ENCODE assay signal across 16 cellular contexts in genomic region chr11:7485136-7485853, GRCh38. TPM values are rescaled to one million over a fixed set of nuclear protein-coding genes. Genes with fewer than 3 reads are reported as not detected.
DNase-seq lines count a peak whose midpoint lies in the region; ATAC-seq and TF ChIP-seq lines count a peak whose summit lies in the region.
"Had no signal": no experiment of that assay in that cellular context is flagged by ENCODE, and none has a peak within 500 bp of the region (broad histone marks: within the 10 kb centered on the region; RNA-seq: fewer than 3 reads in every experiment).

OLFML1 (plus strand) TSS chr11:7485506; CDS start chr11:7485876, 370 bp downstream.

- no peaks in the 10 kb centered on the region for H3K9me3 ChIP-seq in transverse colon

- H3K4me3 ChIP-seq in transverse colon, result peak within 1 kb of the TSS in 3 of 4 donors; percentile 2 to 32 (median 16)

- no peaks in the 10 kb centered on the region for H3K27me3 Mint-ChIP-seq in nephron (ENCODE audit: low read depth)
- H3K27me3 Mint-ChIP-seq: activated T-cell treated with anti-CD3 and anti-CD28 coated beads, Interleukin-2, amount 50 U/mL, for 24 hours; stimulated activated naive CD8-positive, alpha-beta T cell treated with anti-CD3 and anti-CD28 coated beads, Interleukin-15, Interleukin-2, amounts not matched to agents 100 ng/mL and 50 ng/mL, for 24 hours had no signal

- H3K4me1 ChIP-seq in transverse colon, result no peaks in the 10 kb centered on the region

- 68% methylated on average over 2 to 10 of the region's 10 CpGs for WGBS in transverse colon (ENCODE audit: low coverage in 1 of 2), 2 donors

- no peaks in the 10 kb centered on the region for H3K9me3 Mint-ChIP-seq in nephron
- H3K9me3 Mint-ChIP-seq: activated T-cell treated with anti-CD3 and anti-CD28 coated beads, Interleukin-2, amount 50 U/mL, for 24 hours; stimulated activated naive CD8-positive, alpha-beta T cell treated with anti-CD3 and anti-CD28 coated beads, Interleukin-15, Interleukin-2, amounts not matched to agents 100 ng/mL and 50 ng/mL, for 24 hours had no signal

- in situ Hi-C loops in transverse colon (cut with MboI; ENCODE audit: low pct_ligation_motif_present in 1 of 4, low pct_unique_long_range_greater_than_20kb in 1 of 4, low sequenced_read_pairs in 3 of 4), result no loop called here

- no peaks in the 10 kb centered on the region for H3K36me3 ChIP-seq in transverse colon

- H3K27ac ChIP-seq in RWPE1 (peak within 1 kb of the TSS; percentile 13; the same call in 1 of the 2 replicates), transverse colon (peak within 1 kb of the TSS; percentile 29 to 70 (median 58))
- H3K27ac ChIP-seq: VCaP had no signal

- no peak for TF ChIP-seq CTCF in RWPE1 (conservative IDR thresholded peaks at IDR 0.05; ENCODE audit: low read depth)
- TF ChIP-seq CTCF in nephron (IDR thresholded peaks at IDR 0.05; ENCODE audit: unreplicated experiment in 3 of 3), result no peak
- no peak for TF ChIP-seq CTCF in transverse colon (IDR thresholded peaks at IDR 0.05)

- CTCF ChIA-PET in RWPE1 (lab: Yijun Ruan, JAX), result no interaction called here

- no peak for TF ChIP-seq POLR2A in transverse colon (IDR thresholded peaks at IDR 0.05)

- DNase-seq in RWPE1 (ENCODE audit: low spot score) (no peak), Right ventricle myocardium superior (peak; percentile 59), transverse colon (no peak), left colon (no peak), DMS 273 treated with DMSO at 0.1 percent for 48 hours (lab: John Stamatoyannopoulos, UW) (no peak), NCI-H2029 treated with DMSO at 0.1 percent for 48 hours (lab: John Stamatoyannopoulos, UW) (no peak)
- no peak for DNase-seq in activated CD4-positive, CD25-positive, alpha-beta regulatory T cell (lab: John Stamatoyannopoulos, UW)
- DNase-seq: activated T-cell treated with anti-CD3 and anti-CD28 coated beads, Interleukin-2, amount 50 U/mL, for 24 hours; caudate nucleus; stimulated activated CD4-positive, alpha-beta T cell treated with anti-CD3 and anti-CD28 coated beads, Interleukin-2, amount 100 ng/mL, for 24 hours had no signal

- intact Hi-C loops in Right ventricle myocardium superior (cut with DNase I), result no loop called here
- intact Hi-C loops in transverse colon (cut with DNase I; ENCODE audit: low total_unique reads), result no loop called here
- intact Hi-C loops in left colon (cut with DNase I, micrococcal nuclease), result no loop called here

- TF ChIP-seq EP300 in transverse colon (IDR thresholded peaks at IDR 0.05; ENCODE audit: low read depth), result no peak

- peak; percentile 81 for ATAC-seq in Right ventricle myocardium superior (ENCODE audit: poor library complexity)
- no peak for ATAC-seq in left colon
- ATAC-seq: HCT116 had no signal

- H3K27ac Mint-ChIP-seq in nephron, result peak within 1 kb of the TSS in 1 of 3 experiments; percentile 85
- H3K27ac Mint-ChIP-seq: activated T-cell treated with anti-CD3 and anti-CD28 coated beads, Interleukin-2, amount 50 U/mL, for 24 hours; stimulated activated naive CD8-positive, alpha-beta T cell treated with anti-CD3 and anti-CD28 coated beads, Interleukin-15, Interleukin-2, amounts not matched to agents 100 ng/mL and 50 ng/mL, for 24 hours had no signal

- no peaks in the 10 kb centered on the region for H3K27me3 ChIP-seq in transverse colon

- H3K4me3 Mint-ChIP-seq in nephron, result peak within 1 kb of the TSS; percentile 89 to 94 (median 90)
- H3K4me3 Mint-ChIP-seq: activated T-cell treated with anti-CD3 and anti-CD28 coated beads, Interleukin-2, amount 50 U/mL, for 24 hours; stimulated activated naive CD8-positive, alpha-beta T cell treated with anti-CD3 and anti-CD28 coated beads, Interleukin-15, Interleukin-2, amounts not matched to agents 100 ng/mL and 50 ng/mL, for 24 hours had no signal

- POLR2A ChIA-PET in RWPE1 (lab: Yijun Ruan, JAX; ENCODE audit: low non-redundant PET), result interaction anchor here (0.6 kb wide), 1 partner anchor 30 kb away, joined by 3 read pairs; no protein-coding TSS in a partner anchor

- H3K4me1 Mint-ChIP-seq in nephron, result peaks cover 35% of the 10 kb centered on the region

- H3K36me3 Mint-ChIP-seq in nephron (ENCODE audit: low read depth), result peaks cover 13% of the 10 kb centered on the region

RNA-seq across cellular contexts. Expression of gene OLFML1, which starts in this region (rescaled TPM):
- total RNA-seq in Right ventricle myocardium superior, result 6.5 TPM
- total RNA-seq in transverse colon, result 1 to 10 TPM in 2 of 4 donors, under 1 TPM in 1, not detected in 1; 0.20 to 4.8 (median 2.6) TPM
- 1 to 10 TPM; 2.6 to 5.7 TPM for total RNA-seq in left colon
- total RNA-seq: glomerular endothelial cell, LHCN-M2 had no signal
